ENCODE assay signal across 15 cellular contexts in genomic region chr3:55483196-55484095, GRCh38. TPM values are rescaled to one million over a fixed set of nuclear protein-coding genes. Genes with fewer than 3 reads are reported as not detected.
DNase-seq lines count a peak whose midpoint lies in the region; ATAC-seq and TF ChIP-seq lines count a peak whose summit lies in the region.
"Had no signal": no experiment of that assay in that cellular context is flagged by ENCODE, and none has a peak within 500 bp of the region (broad histone marks: within the 10 kb centered on the region; RNA-seq: fewer than 3 reads in every experiment).

No MANE protein-coding gene starts in this region.

- H3K27ac ChIP-seq in RWPE1, result peak overlapping the region; percentile 87
- peak overlapping the region; percentile 98 for H3K27ac ChIP-seq in osteoblast (ENCODE audit: low read depth, low read length)
- H3K27ac ChIP-seq: BLaER1 treated with 17β-estradiol and CSF1 and Interleukin-3, amounts not matched to agents 10 nM and 100 nM had no signal

- H3K79me2 ChIP-seq in osteoblast (ENCODE audit: insufficient read depth, low read length), result peaks cover 94% of the 10 kb centered on the region

- no peaks in the 10 kb centered on the region for H4K20me1 ChIP-seq in osteoblast (ENCODE audit: insufficient read depth, low read length)

- in situ Hi-C loops in ACHN (cut with HindIII; ENCODE audit: low pct_ligation_motif_present, low pct_unique_long_range_greater_than_20kb, low sequenced_read_pairs), result no loop called here

- CTCF ChIA-PET in RWPE1 (lab: Yijun Ruan, JAX), result no interaction called here

- H3K4me1 ChIP-seq in osteoblast (ENCODE audit: insufficient read depth, low read length), result peaks cover 32% of the 10 kb centered on the region

- peak overlapping the region; percentile 97 for H3K4me2 ChIP-seq in osteoblast (ENCODE audit: insufficient read depth, low read length)

- POLR2A ChIA-PET in RWPE1 (lab: Yijun Ruan, JAX; ENCODE audit: low non-redundant PET), result no interaction called here

- H3K9me3 ChIP-seq in osteoblast (ENCODE audit: low read depth, low read length), result no peaks in the 10 kb centered on the region

- no peaks in the 10 kb centered on the region for H3K27me3 ChIP-seq in osteoblast (ENCODE audit: insufficient read depth, low read length)

- no peak overlapping the region for H2AFZ ChIP-seq in osteoblast (ENCODE audit: low read length)

- no peak for ATAC-seq in HG03354 (IDR thresholded peaks at IDR 0.05; ENCODE audit: poor library complexity, severe bottlenecking, unreplicated experiment)
- ATAC-seq: activated CD8-positive, alpha-beta memory T cell treated with anti-CD3 and anti-CD28 coated beads, Interleukin-2, amount 10 ng/mL, durations not matched to agents 7 days and 5 days had no signal

- peaks cover 37% of the 10 kb centered on the region for H3K36me3 ChIP-seq in osteoblast (ENCODE audit: insufficient read depth, low read length)
- H3K36me3 ChIP-seq: BLaER1 treated with 17β-estradiol and CSF1 and Interleukin-3, amounts not matched to agents 10 nM and 100 nM had no signal

- DNase-seq in ELR (ENCODE audit: low read depth), result peak; percentile 58
- no peak for DNase-seq in RWPE1 (ENCODE audit: low spot score)
- no peak for DNase-seq in fibroblast of mammary gland (ENCODE audit: low read depth)
- DNase-seq in osteoblast (ENCODE audit: insufficient read length, low spot score, missing footprints), result peak; percentile 84
- DNase-seq in NCI-H2171 treated with DMSO at 0.1 percent for 48 hours (lab: John Stamatoyannopoulos, UW), result no peak
- no peak for DNase-seq in RPMI8226
- DNase-seq in ACHN, result no peak
- DNase-seq: activated CD8-positive, alpha-beta memory T cell treated with anti-CD3 and anti-CD28 coated beads, Interleukin-2, amount 10 ng/mL, durations not matched to agents 7 days and 5 days; activated naive CD8-positive, alpha-beta T cell treated with anti-CD3 and anti-CD28 coated beads, Interleukin-2, amount 10 ng/mL, durations not matched to agents 7 days and 5 days; effector CD4-positive, alpha-beta T cell; GDM1; NCI-H446 treated with DMSO at 0.1 percent for 48 hours; SHP77 had no signal

- TF ChIP-seq CTCF in RWPE1 (conservative IDR thresholded peaks at IDR 0.05; ENCODE audit: low read depth) (no peak), fibroblast of mammary gland (conservative IDR thresholded peaks at IDR 0.05; ENCODE audit: control insufficient read depth, insufficient read depth, low read depth, low read length) (no peak), osteoblast (IDR thresholded peaks at IDR 0.05; ENCODE audit: extremely low read depth, low read depth, low read length) (no peak)

- H3K4me3 ChIP-seq in fibroblast of mammary gland (ENCODE audit: control insufficient read depth, low read depth, low read length), result peak overlapping the region; percentile 59
- H3K4me3 ChIP-seq in osteoblast (ENCODE audit: insufficient read depth, low read length), result peak overlapping the region; percentile 72
- H3K4me3 ChIP-seq: BLaER1 treated with 17β-estradiol and CSF1 and Interleukin-3, amounts not matched to agents 10 nM and 100 nM had no signal

RNA-seq across cellular contexts. Expression of gene WNT5A, which starts 3.7 kb away (rescaled TPM):
- 116 and 145 TPM in 2 replicates for total RNA-seq in osteoblast
- total RNA-seq: activated naive CD8-positive, alpha-beta T cell treated with anti-CD3 and anti-CD28 coated beads, Interleukin-2, amount 10 ng/mL, durations not matched to agents 7 days and 5 days had no signal

Comparison
In these comparisons a context has a peak if more than half of its experiments do, and no peak if none do; other contexts are left out.
1. DNase-seq: peak in ELR (single experiment) and osteoblast (single experiment); none in RWPE1 (single experiment), fibroblast of mammary gland (single experiment), NCI-H2171 treated with DMSO at 0.1 percent for 48 hours (single experiment), RPMI8226 (single experiment) and ACHN (single experiment).